15 cellular contexts compared by ENCODE assay signal in genomic region chr18:35185771-35186170, GRCh38.
"Had no signal": no experiment of that assay in that cellular context is flagged by ENCODE, and none has a peak within 500 bp of the region (broad histone marks: within the 10 kb centered on the region; RNA-seq: fewer than 3 reads in every experiment).

No MANE protein-coding gene starts in this region.

- H3K36me3 Mint-ChIP-seq: memory B cell had no signal

- H3K9me3 Mint-ChIP-seq: activated T-helper 17 cell treated with anti-CD3 and anti-CD28 coated beads, Interleukin-2, amount 50 U/mL, for 72 hours; memory B cell; nephron progenitor cell; stimulated activated naive CD8-positive, alpha-beta T cell treated with anti-CD3 and anti-CD28 coated beads, Interleukin-15, Interleukin-2, amounts not matched to agents 100 ng/mL and 50 ng/mL, for 24 hours had no signal

- H3K27ac Mint-ChIP-seq: activated T-helper 17 cell treated with anti-CD3 and anti-CD28 coated beads, Interleukin-2, amount 50 U/mL, for 72 hours; memory B cell; nephron progenitor cell; stimulated activated naive CD8-positive, alpha-beta T cell treated with anti-CD3 and anti-CD28 coated beads, Interleukin-15, Interleukin-2, amounts not matched to agents 100 ng/mL and 50 ng/mL, for 24 hours had no signal

- H3K27me3 Mint-ChIP-seq: memory B cell; stimulated activated naive CD8-positive, alpha-beta T cell treated with anti-CD3 and anti-CD28 coated beads, Interleukin-15, Interleukin-2, amounts not matched to agents 100 ng/mL and 50 ng/mL, for 24 hours had no signal

- DNase-seq: activated CD4-positive, alpha-beta T cell treated with anti-CD3 and anti-CD28 coated beads, Interleukin-2, amount 50 U/mL, for 1 hour; activated CD4-positive, CD25-positive, alpha-beta regulatory T cell; activated naive CD4-positive, alpha-beta T cell treated with anti-CD3 and anti-CD28 coated beads, Interleukin-2, amount 50 U/mL, for 16 hours; activated T-cell treated with anti-CD3 and anti-CD28 coated beads for 4 hours; cortex of kidney; effector CD8-positive, alpha-beta T cell; glutamatergic neuron; nephron progenitor cell; stimulated activated CD4-positive, alpha-beta T cell treated with anti-CD3 and anti-CD28 coated beads, Interleukin-4, amount 100 ng/mL, for 1 hour; stimulated activated CD8-positive, alpha-beta memory T cell treated with anti-CD3 and anti-CD28 coated beads, Interleukin-4, amount 100 ng/mL, for 48 hours; upper lobe of right lung had no signal

- H3K4me1 Mint-ChIP-seq: activated T-helper 17 cell treated with anti-CD3 and anti-CD28 coated beads, Interleukin-2, amount 50 U/mL, for 72 hours; nephron progenitor cell had no signal

- H3K4me3 ChIP-seq: adrenal gland, upper lobe of right lung had no signal

- H3K4me3 Mint-ChIP-seq: activated T-helper 17 cell treated with anti-CD3 and anti-CD28 coated beads, Interleukin-2, amount 50 U/mL, for 72 hours; memory B cell; nephron progenitor cell; stimulated activated naive CD8-positive, alpha-beta T cell treated with anti-CD3 and anti-CD28 coated beads, Interleukin-15, Interleukin-2, amounts not matched to agents 100 ng/mL and 50 ng/mL, for 24 hours had no signal
